In the genomic region with DNA sequence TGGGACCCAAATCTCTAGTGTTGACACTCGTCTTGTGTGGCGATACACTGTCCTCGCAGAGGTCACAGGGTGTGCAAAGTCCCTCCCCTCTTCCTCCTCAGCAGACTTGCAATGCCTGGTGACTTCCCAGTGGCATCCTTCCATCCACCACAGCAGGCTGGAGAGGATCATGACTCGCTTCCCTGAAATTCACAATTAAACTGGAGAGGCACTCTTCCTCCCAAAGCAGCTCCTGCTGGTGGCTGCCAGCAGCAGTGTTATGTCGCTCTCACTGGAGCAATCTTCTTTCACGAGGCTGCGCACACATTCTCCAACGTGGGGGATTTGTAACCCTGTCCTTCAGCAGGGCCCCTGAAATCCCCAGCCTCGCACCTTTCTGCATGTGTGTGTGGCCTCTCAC, we compare ENCODE assay signal across 10 cellular contexts.
DNase-seq lines count a peak whose midpoint lies in the region; ATAC-seq and TF ChIP-seq lines count a peak whose summit lies in the region.
"Had no signal": no experiment of that assay in that cellular context is flagged by ENCODE, and none has a peak within 500 bp of the region (broad histone marks: within the 10 kb centered on the region; RNA-seq: fewer than 3 reads in every experiment).

No MANE protein-coding gene starts in this region.

- H3K4me3 ChIP-seq in astrocyte of the cerebellum (ENCODE audit: low read depth, low read length) = no peak overlapping the region
- H3K4me3 ChIP-seq: SK-N-MC had no signal

- in situ Hi-C loops in astrocyte of the cerebellum (cut with HindIII; ENCODE audit: low sequenced_read_pairs) = no loop called here

- no peak for ATAC-seq in CD4-positive, alpha-beta T cell (ENCODE audit: poor library complexity)
- no peak for ATAC-seq in GM21723 (IDR thresholded peaks at IDR 0.05; ENCODE audit: unreplicated experiment)

- H3K9me3 Mint-ChIP-seq in CD4-positive, alpha-beta T cell = no peaks in the 10 kb centered on the region

- no peaks in the 10 kb centered on the region for H3K36me3 Mint-ChIP-seq in CD4-positive, alpha-beta T cell (ENCODE audit: low read depth)

- intact Hi-C loops in CD4-positive, alpha-beta T cell (cut with DNase I, micrococcal nuclease) = no loop called here

- peaks cover 11% of the 10 kb centered on the region for H3K4me1 Mint-ChIP-seq in CD4-positive, alpha-beta T cell (ENCODE audit: low read depth)

- H3K27me3 ChIP-seq in CD4-positive, alpha-beta T cell (ENCODE audit: control insufficient read depth, insufficient read depth, low read length) = no peaks in the 10 kb centered on the region

- H3K27ac Mint-ChIP-seq in CD4-positive, alpha-beta T cell = no peak overlapping the region

- CTCF ChIA-PET in CD4-positive, alpha-beta T cell (lab: Charles Lee) = no interaction called here

- POLR2A ChIA-PET in CD4-positive, alpha-beta T cell (lab: Charles Lee) = no interaction called here

- no peak overlapping the region for H3K27ac ChIP-seq in CD4-positive, alpha-beta T cell (ENCODE audit: low read depth, low read length)
- H3K27ac ChIP-seq: SK-N-MC had no signal

- peak; percentile 15 for TF ChIP-seq CTCF in astrocyte of the cerebellum (IDR thresholded peaks at IDR 0.05; ENCODE audit: low read depth, low read length, missing control alignments)
- TF ChIP-seq CTCF in CD4-positive, alpha-beta T cell (IDR thresholded peaks at IDR 0.05) = no peak

- H3K9me3 ChIP-seq in CD4-positive, alpha-beta T cell (ENCODE audit: control insufficient read depth, low read length) = no peaks in the 10 kb centered on the region

- peaks cover 9% of the 10 kb centered on the region for H3K27me3 Mint-ChIP-seq in CD4-positive, alpha-beta T cell

- DNase-seq in AG08395 (ENCODE audit: low spot score) (peak; percentile 30), HS-5 (ENCODE audit: low read depth) (peak; percentile 67), astrocyte of the cerebellum (ENCODE audit: low read depth) (peak; percentile 29), kidney glomerular epithelial cell (lab: John Stamatoyannopoulos, UW) (peak; percentile 24), COR-L47 (lab: John Stamatoyannopoulos, UW) (no peak)
- no peak for DNase-seq in CD4-positive, alpha-beta T cell
- no peak for DNase-seq in activated CD4-positive, alpha-beta T cell treated with anti-CD3 and anti-CD28 coated beads for 48 hours
- DNase-seq: posterior cingulate gyrus had no signal

- H3K4me3 Mint-ChIP-seq in CD4-positive, alpha-beta T cell = no peak overlapping the region

Comparison
In these comparisons a context has a peak if more than half of its experiments do, and no peak if none do; other contexts are left out.
1. DNase-seq: peak in AG08395 (single experiment), HS-5 (single experiment), astrocyte of the cerebellum (single experiment) and kidney glomerular epithelial cell (single experiment); none in CD4-positive, alpha-beta T cell (0 of 10), activated CD4-positive, alpha-beta T cell treated with anti-CD3 and anti-CD28 coated beads for 48 hours (single experiment) and COR-L47 (single experiment).